ENCODE assay signal across 23 cellular contexts in the genomic region with DNA sequence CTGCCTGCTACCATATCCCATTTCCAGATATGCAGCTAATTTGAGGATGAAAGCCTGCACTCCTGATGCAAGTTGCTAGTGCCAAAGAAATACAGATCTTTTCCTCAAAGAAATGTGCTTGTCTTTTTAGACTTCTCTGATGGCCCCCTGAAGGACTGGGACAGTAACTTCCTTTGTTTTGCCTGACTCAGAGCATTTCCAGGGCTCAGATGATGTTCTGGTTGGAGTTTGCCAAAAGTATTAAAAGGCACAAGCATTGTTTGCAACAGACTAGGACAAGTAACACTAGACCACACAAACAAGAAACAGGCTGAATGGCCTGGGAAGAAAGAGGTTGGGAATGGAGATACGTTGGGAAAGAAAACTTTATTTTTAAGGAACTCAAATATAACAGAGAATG.
DNase-seq lines count a peak whose midpoint lies in the region; ATAC-seq and TF ChIP-seq lines count a peak whose summit lies in the region.
"Had no signal": no experiment of that assay in that cellular context is flagged by ENCODE, and none has a peak within 500 bp of the region (broad histone marks: within the 10 kb centered on the region; RNA-seq: fewer than 3 reads in every experiment).

No MANE protein-coding gene starts in this region.

- DNase-seq in GM04504 (ENCODE audit: low read depth) (peak; percentile 17), SK-MEL-5 (ENCODE audit: low read depth, low spot score) (peak; percentile 84), foreskin melanocyte (peak; percentile 90), sciatic nerve (ENCODE audit: low spot score) (no peak), NCI-H1436 (lab: John Stamatoyannopoulos, UW) (no peak), osteocyte (ENCODE audit: extremely low spot score, unreplicated experiment) (no peak), heart right ventricle (no peak)
- no peak for DNase-seq in activated CD4-positive, alpha-beta T cell treated with anti-CD3 and anti-CD28 coated beads, Interleukin-2, amount 10 ng/mL, durations not matched to agents 7 days and 5 days
- DNase-seq: CD4-positive, CD25-positive, alpha-beta regulatory T cell; DMS53; MG63; NCI-H1105 treated with DMSO at 0.1 percent for 48 hours; NCI-H2029; NCI-H446; NCI-H524 treated with DMSO at 0.1 percent for 48 hours; NCI-H82; NK-92 treated with Interleukin-12 subunit alpha and Interleukin-12 subunit beta, amount 100 ng/mL, for 24 hours; PC-9; SHP77 had no signal

- H3K27me3 ChIP-seq in heart right ventricle: peaks cover 0 to 17% (median 0%) of the 10 kb centered on the region in 7 donors
- H3K27me3 ChIP-seq: MG63 had no signal

- no peaks in the 10 kb centered on the region for H3K36me3 Mint-ChIP-seq in activated CD4-positive, alpha-beta T cell treated with anti-CD3 and anti-CD28 coated beads, Interleukin-2, amount 10 ng/mL, durations not matched to agents 7 days and 5 days (ENCODE audit: low read depth)
- H3K36me3 Mint-ChIP-seq in osteocyte (ENCODE audit: unreplicated experiment): no peaks in the 10 kb centered on the region
- H3K36me3 Mint-ChIP-seq: CD4-positive, CD25-positive, alpha-beta regulatory T cell had no signal

- CTCF ChIA-PET in activated CD4-positive, alpha-beta T cell treated with anti-CD3 and anti-CD28 coated beads, Interleukin-2, amount 10 ng/mL, durations not matched to agents 7 days and 5 days (lab: Charles Lee): no interaction called here

- H3K4me1 Mint-ChIP-seq in activated CD4-positive, alpha-beta T cell treated with anti-CD3 and anti-CD28 coated beads, Interleukin-2, amount 10 ng/mL, durations not matched to agents 7 days and 5 days: no peaks in the 10 kb centered on the region
- H3K4me1 Mint-ChIP-seq in osteocyte (ENCODE audit: unreplicated experiment): no peaks in the 10 kb centered on the region
- H3K4me1 Mint-ChIP-seq: CD4-positive, CD25-positive, alpha-beta regulatory T cell had no signal

- ATAC-seq in sciatic nerve (peak; percentile 90), heart right ventricle (no peak)
- ATAC-seq: GM12878, HCT116, K562 had no signal

- peaks cover 2% of the 10 kb centered on the region for H3K9me3 Mint-ChIP-seq in activated CD4-positive, alpha-beta T cell treated with anti-CD3 and anti-CD28 coated beads, Interleukin-2, amount 10 ng/mL, durations not matched to agents 7 days and 5 days
- H3K9me3 Mint-ChIP-seq in osteocyte (ENCODE audit: unreplicated experiment): peaks cover 2% of the 10 kb centered on the region

- in situ Hi-C loops in SK-MEL-5 (cut with HindIII; ENCODE audit: low pct_unique_long_range_greater_than_20kb, low sequenced_read_pairs): no loop called here

- H3K4me3 ChIP-seq in heart right ventricle: no peak overlapping the region
- H3K4me3 ChIP-seq: GM12878, K562, MG63, PC-9 had no signal

- no peak overlapping the region for H3K27ac Mint-ChIP-seq in activated CD4-positive, alpha-beta T cell treated with anti-CD3 and anti-CD28 coated beads, Interleukin-2, amount 10 ng/mL, durations not matched to agents 7 days and 5 days
- no peak overlapping the region for H3K27ac Mint-ChIP-seq in osteocyte (ENCODE audit: unreplicated experiment)

- H3K9me3 ChIP-seq in heart right ventricle: peaks cover 0 to 21% (median 4%) of the 10 kb centered on the region in 11 donors
- H3K9me3 ChIP-seq: MG63 had no signal

- POLR2A ChIA-PET in activated CD4-positive, alpha-beta T cell treated with anti-CD3 and anti-CD28 coated beads, Interleukin-2, amount 10 ng/mL, durations not matched to agents 7 days and 5 days (lab: Charles Lee): no interaction called here

- no peak overlapping the region for H3K27ac ChIP-seq in heart right ventricle
- H3K27ac ChIP-seq: PC-9, RWPE1 had no signal

- WGBS in heart right ventricle, 2 donors: 66 to 79% methylated on average over 1 of the region's 1 CpG

- no peaks in the 10 kb centered on the region for H3K36me3 ChIP-seq in heart right ventricle
- H3K36me3 ChIP-seq: MG63 had no signal

- no peak overlapping the region for H3K4me3 Mint-ChIP-seq in activated CD4-positive, alpha-beta T cell treated with anti-CD3 and anti-CD28 coated beads, Interleukin-2, amount 10 ng/mL, durations not matched to agents 7 days and 5 days
- no peak overlapping the region for H3K4me3 Mint-ChIP-seq in osteocyte (ENCODE audit: unreplicated experiment)
- H3K4me3 Mint-ChIP-seq: CD4-positive, CD25-positive, alpha-beta regulatory T cell had no signal

- no peak for TF ChIP-seq CTCF in osteocyte (IDR thresholded peaks at IDR 0.05)
- TF ChIP-seq CTCF in heart right ventricle (IDR thresholded peaks at IDR 0.05): no peak

- H3K4me1 ChIP-seq in heart right ventricle: no peaks in the 10 kb centered on the region

- no peaks in the 10 kb centered on the region for H3K27me3 Mint-ChIP-seq in activated CD4-positive, alpha-beta T cell treated with anti-CD3 and anti-CD28 coated beads, Interleukin-2, amount 10 ng/mL, durations not matched to agents 7 days and 5 days
- no peaks in the 10 kb centered on the region for H3K27me3 Mint-ChIP-seq in osteocyte (ENCODE audit: unreplicated experiment)
- H3K27me3 Mint-ChIP-seq: CD4-positive, CD25-positive, alpha-beta regulatory T cell had no signal

- intact Hi-C loops in sciatic nerve (cut with DNase I): no loop called here
- intact Hi-C loops in heart right ventricle (cut with DNase I): no loop called here

Comparison
In these comparisons a context has a peak if more than half of its experiments do, and no peak if none do; other contexts are left out.
1. DNase-seq: peak in GM04504 (single experiment), SK-MEL-5 (single experiment) and foreskin melanocyte (single experiment); none in sciatic nerve (single experiment), NCI-H1436 (single experiment), activated CD4-positive, alpha-beta T cell treated with anti-CD3 and anti-CD28 coated beads, Interleukin-2, amount 10 ng/mL, durations not matched to agents 7 days and 5 days (single experiment), osteocyte (single experiment) and heart right ventricle (0 of 2).